In genomic region chr5:143008809-143009521, GRCh38 we compare ENCODE assay signal across 8 cellular contexts.
DNase-seq lines count a peak whose midpoint lies in the region; ATAC-seq, FAIRE-seq and TF ChIP-seq lines count a peak whose summit lies in the region.

No MANE protein-coding gene starts in this region.

- no peak overlapping the region for H3K4me3 ChIP-seq in psoas muscle
- no peak overlapping the region for H3K4me3 ChIP-seq in kidney (ENCODE audit: low read length in 2 of 2)

- H3K27me3 Mint-ChIP-seq in dendritic cell treated with granulocyte-macrophage colony-stimulating factor and Interleukin-4, amounts not matched to agents 40 ng/mL and 50 ng/mL, for 4 days, result no peaks in the 10 kb centered on the region

- H3K9ac ChIP-seq in kidney (ENCODE audit: low read length in 2 of 2), result no peak overlapping the region

- peak overlapping the region; percentile 75 for H3K27ac Mint-ChIP-seq in dendritic cell treated with granulocyte-macrophage colony-stimulating factor and Interleukin-4, amounts not matched to agents 40 ng/mL and 50 ng/mL, for 4 days

- intact Hi-C loops in dendritic cell treated with granulocyte-macrophage colony-stimulating factor and Interleukin-4, amounts not matched to agents 40 ng/mL and 50 ng/mL, for 4 days (cut with micrococcal nuclease), result loop anchor here (10.0 kb wide), 1 partner anchor 546 kb away; no protein-coding TSS in a partner anchor
- intact Hi-C loops in psoas muscle (cut with DNase I) (no loop called here), kidney (cut with DNase I) (loop anchor here (10.0 kb wide), 1 partner anchor 386 kb away; no protein-coding TSS in a partner anchor)

- H3K4me3 Mint-ChIP-seq in dendritic cell treated with granulocyte-macrophage colony-stimulating factor and Interleukin-4, amounts not matched to agents 40 ng/mL and 50 ng/mL, for 4 days, result peak overlapping the region; percentile 46

- H3K27ac ChIP-seq in psoas muscle, result no peak overlapping the region
- peak overlapping the region in 1 of 2 donors; percentile 13 for H3K27ac ChIP-seq in kidney (ENCODE audit: low read depth in 2 of 2, low read length in 2 of 2)

- ATAC-seq in GM21367 (IDR thresholded peaks at IDR 0.05; ENCODE audit: unreplicated experiment) (peak; percentile 78), psoas muscle (peak; percentile 30 to 44 (median 36))

- H3K4me1 ChIP-seq in psoas muscle, result peaks cover 20% of the 10 kb centered on the region
- H3K4me1 ChIP-seq in kidney (ENCODE audit: control insufficient read depth in 1 of 2, insufficient read depth in 1 of 2, low read depth in 1 of 2, low read length in 2 of 2), result peaks cover 4 to 15% of the 10 kb centered on the region in 2 donors

- H3K36me3 Mint-ChIP-seq in dendritic cell treated with granulocyte-macrophage colony-stimulating factor and Interleukin-4, amounts not matched to agents 40 ng/mL and 50 ng/mL, for 4 days (ENCODE audit: low read depth), result peaks cover 11% of the 10 kb centered on the region

- 65 to 74% (median 70%) methylated on average over 10 of the region's 10 CpGs for WGBS in psoas muscle, 3 donors

- H3K36me3 ChIP-seq in psoas muscle (ENCODE audit: insufficient read depth in 1 of 2, low read depth in 1 of 2) (no peaks in the 10 kb centered on the region), kidney (ENCODE audit: control insufficient read depth in 1 of 2, insufficient read depth in 2 of 2, low read length in 2 of 2) (no peaks in the 10 kb centered on the region)

- DNase-seq in DMS 273 treated with DMSO at 0.1 percent for 48 hours (lab: John Stamatoyannopoulos, UW) (peak; percentile 69), HK-2 (ENCODE audit: unreplicated experiment) (peak; percentile 68), psoas muscle (no peak), kidney (no peak), NCI-H1436 (lab: John Stamatoyannopoulos, UW) (no peak)
- peak; percentile 56 for DNase-seq in activated CD4-positive, alpha-beta T cell treated with anti-CD3 and anti-CD28 coated beads for 1 hour

- FAIRE-seq in kidney (lab: Jason Lieb, UNC), result no peak

- no peaks in the 10 kb centered on the region for H3K9me3 Mint-ChIP-seq in dendritic cell treated with granulocyte-macrophage colony-stimulating factor and Interleukin-4, amounts not matched to agents 40 ng/mL and 50 ng/mL, for 4 days

- H3K9me3 ChIP-seq in psoas muscle, result no peaks in the 10 kb centered on the region
- no peaks in the 10 kb centered on the region for H3K9me3 ChIP-seq in kidney (ENCODE audit: control insufficient read depth in 1 of 2, low read length in 2 of 2)

- H3K27me3 ChIP-seq in psoas muscle (ENCODE audit: insufficient read depth in 3 of 3, low read length in 2 of 3), result no peaks in the 10 kb centered on the region

- peaks cover 67% of the 10 kb centered on the region for H3K4me1 Mint-ChIP-seq in dendritic cell treated with granulocyte-macrophage colony-stimulating factor and Interleukin-4, amounts not matched to agents 40 ng/mL and 50 ng/mL, for 4 days (ENCODE audit: low read depth)

- TF ChIP-seq CTCF in psoas muscle (IDR thresholded peaks at IDR 0.05) (no peak), kidney (IDR thresholded peaks at IDR 0.05; ENCODE audit: borderline replicate concordance, extremely low read depth, insufficient read depth) (no peak)

Comparison
In these comparisons a context has a peak if more than half of its experiments do, and no peak if none do; other contexts are left out.
1. DNase-seq: peak in DMS 273 treated with DMSO at 0.1 percent for 48 hours (single experiment), HK-2 (single experiment) and activated CD4-positive, alpha-beta T cell treated with anti-CD3 and anti-CD28 coated beads for 1 hour (single experiment); none in psoas muscle (0 of 2), kidney (single experiment) and NCI-H1436 (single experiment).
2. intact Hi-C loops: an anchor here in dendritic cell treated with granulocyte-macrophage colony-stimulating factor and Interleukin-4, amounts not matched to agents 40 ng/mL and 50 ng/mL, for 4 days (10.0 kb wide) and kidney (10.0 kb wide); none called in psoas muscle.